ENCODE assay signal across 10 cellular contexts in genomic region chr14:38065101-38065762, GRCh38.
A peak's percentile ranks its signal among the peaks of the same experiment; 100 is the strongest.
DNase-seq lines count a peak whose midpoint lies in the region; ATAC-seq and TF ChIP-seq lines count a peak whose summit lies in the region.
"Had no signal": no experiment of that assay in that cellular context is flagged by ENCODE, and none has a peak within 500 bp of the region (broad histone marks: within the 10 kb centered on the region; RNA-seq: fewer than 3 reads in every experiment).

No MANE protein-coding gene starts in this region.

- peak overlapping the region; percentile 41 for H3K4me2 ChIP-seq in Loucy (ENCODE audit: low read depth, low read length, poor library complexity, severe bottlenecking)

- H3K27me3 Mint-ChIP-seq in CD4-positive, alpha-beta memory T cell = no peaks in the 10 kb centered on the region
- no peaks in the 10 kb centered on the region for H3K27me3 Mint-ChIP-seq in naive thymus-derived CD8-positive, alpha-beta T cell
- H3K27me3 Mint-ChIP-seq: B cell; stimulated activated naive B cell treated with anti-CD40 and anti-IgM and Interleukin-4, amounts not matched to agents 10 μg/mL and 1 μg/mL and 100 μg/mL, for 72 hours had no signal

- H3K9me3 ChIP-seq in CD4-positive, alpha-beta memory T cell (ENCODE audit: control insufficient read depth in 1 of 2, low read length in 2 of 2) = peaks cover 0 to 7% of the 10 kb centered on the region in 2 donors
- H3K9me3 ChIP-seq in Loucy (ENCODE audit: insufficient read depth, low read depth, low read length) (peaks cover 15% of the 10 kb centered on the region), heart right ventricle (peaks cover 0 to 36% (median 14%) of the 10 kb centered on the region in 11 donors)

- CTCF ChIA-PET in CD4-positive, alpha-beta memory T cell (lab: Charles Lee; ENCODE audit: partially characterized antibody) = no interaction called here

- H3K36me3 Mint-ChIP-seq in CD4-positive, alpha-beta memory T cell = peaks cover 4 to 10% of the 10 kb centered on the region in 2 donors
- H3K36me3 Mint-ChIP-seq in naive thymus-derived CD8-positive, alpha-beta T cell = peaks cover 0 to 22% (median 8%) of the 10 kb centered on the region in 3 donors
- H3K36me3 Mint-ChIP-seq: stimulated activated naive B cell treated with anti-CD40 and anti-IgM and Interleukin-4, amounts not matched to agents 10 μg/mL and 1 μg/mL and 100 μg/mL, for 72 hours had no signal

- no peak overlapping the region for H3K4me3 ChIP-seq in CD4-positive, alpha-beta memory T cell (ENCODE audit: low read length in 2 of 2)
- H3K4me3 ChIP-seq in Loucy (ENCODE audit: low read length, poor library complexity, severe bottlenecking) (peak overlapping the region; percentile 4), heart right ventricle (no peak overlapping the region)

- H3K9me3 Mint-ChIP-seq in CD4-positive, alpha-beta memory T cell = peaks cover 0 to 24% (median 15%) of the 10 kb centered on the region in 8 donors
- peaks cover 0 to 25% (median 15%) of the 10 kb centered on the region in 9 donors for H3K9me3 Mint-ChIP-seq in naive thymus-derived CD8-positive, alpha-beta T cell

- H2AFZ ChIP-seq in Loucy (ENCODE audit: low read length) = peak overlapping the region; percentile 76

- H3K27ac ChIP-seq in CD4-positive, alpha-beta memory T cell (ENCODE audit: low read depth, low read length) = peak overlapping the region; percentile 88
- peak overlapping the region in 2 of 10 donors; percentile 16 to 78 for H3K27ac ChIP-seq in heart right ventricle

- POLR2A ChIA-PET in CD4-positive, alpha-beta memory T cell (lab: Charles Lee; ENCODE audit: partially characterized antibody) = interaction anchor here (0.7 to 1.3 kb wide), 2 partner anchors 9 to 13 kb away, joined by 3 read pairs; no protein-coding TSS in a partner anchor
- POLR2A ChIA-PET in naive thymus-derived CD8-positive, alpha-beta T cell (lab: Charles Lee) = interaction anchor here (1.0 to 6.5 kb wide), 3 partner anchors 11 to 17 kb away, joined by 4 to 45 read pairs (median 4); no protein-coding TSS in a partner anchor

- H3K27me3 ChIP-seq in CD4-positive, alpha-beta memory T cell (ENCODE audit: insufficient read depth, low read length) = no peaks in the 10 kb centered on the region
- H3K27me3 ChIP-seq in Loucy (ENCODE audit: insufficient read depth, low read length, poor library complexity, severe bottlenecking) = no peaks in the 10 kb centered on the region
- H3K27me3 ChIP-seq in heart right ventricle = no peaks in the 10 kb centered on the region

- H3K4me1 Mint-ChIP-seq in CD4-positive, alpha-beta memory T cell = peaks cover 32 to 47% (median 34%) of the 10 kb centered on the region in 4 donors
- peaks cover 18 to 44% (median 41%) of the 10 kb centered on the region in 4 donors for H3K4me1 Mint-ChIP-seq in naive thymus-derived CD8-positive, alpha-beta T cell
- H3K4me1 Mint-ChIP-seq: B cell; stimulated activated naive B cell treated with anti-CD40 and anti-IgM and Interleukin-4, amounts not matched to agents 10 μg/mL and 1 μg/mL and 100 μg/mL, for 72 hours had no signal

- peak overlapping the region; percentile 47 for H3K9ac ChIP-seq in Loucy (ENCODE audit: low read depth, low read length, poor library complexity, severe bottlenecking)

- peak; percentile 93 to 95 for ATAC-seq in naive thymus-derived CD8-positive, alpha-beta T cell
- ATAC-seq in heart right ventricle (no peak), left ventricle myocardium superior (no peak)

- H3K4me1 ChIP-seq in CD4-positive, alpha-beta memory T cell (ENCODE audit: insufficient read depth, low read length) = peaks cover 52% of the 10 kb centered on the region
- peaks cover 18% of the 10 kb centered on the region for H3K4me1 ChIP-seq in Loucy (ENCODE audit: insufficient read depth, low read length, poor library complexity, severe bottlenecking)
- H3K4me1 ChIP-seq in heart right ventricle = no peaks in the 10 kb centered on the region

- TF ChIP-seq CTCF in Loucy (conservative IDR thresholded peaks at IDR 0.05; ENCODE audit: low read length) (no peak), heart right ventricle (IDR thresholded peaks at IDR 0.05) (no peak)

- H3F3A ChIP-seq in Loucy (ENCODE audit: low read depth) = no peaks in the 10 kb centered on the region

- 71 to 78% methylated on average over 6 of the region's 6 CpGs for WGBS in heart right ventricle, 2 donors

- H3K36me3 ChIP-seq in CD4-positive, alpha-beta memory T cell (ENCODE audit: insufficient read depth, low read length) = no peaks in the 10 kb centered on the region
- H3K36me3 ChIP-seq in Loucy (ENCODE audit: insufficient read depth, low read length) (no peaks in the 10 kb centered on the region), heart right ventricle (no peaks in the 10 kb centered on the region)

- no peaks in the 10 kb centered on the region for H3K79me2 ChIP-seq in Loucy (ENCODE audit: insufficient read depth, low read length)

- H3K4me3 Mint-ChIP-seq in CD4-positive, alpha-beta memory T cell = peak overlapping the region; percentile 43 to 77 (median 68)
- peak overlapping the region; percentile 61 to 84 (median 77) for H3K4me3 Mint-ChIP-seq in naive thymus-derived CD8-positive, alpha-beta T cell
- H3K4me3 Mint-ChIP-seq: B cell; stimulated activated naive B cell treated with anti-CD40 and anti-IgM and Interleukin-4, amounts not matched to agents 10 μg/mL and 1 μg/mL and 100 μg/mL, for 72 hours had no signal

- H4K20me1 ChIP-seq in Loucy (ENCODE audit: insufficient read depth, low read length, poor library complexity, severe bottlenecking) = no peaks in the 10 kb centered on the region

- peak overlapping the region; percentile 92 to 99 (median 95) for H3K27ac Mint-ChIP-seq in CD4-positive, alpha-beta memory T cell
- H3K27ac Mint-ChIP-seq in naive thymus-derived CD8-positive, alpha-beta T cell = peak overlapping the region; percentile 92 to 99 (median 98)
- H3K27ac Mint-ChIP-seq: B cell; stimulated activated naive B cell treated with anti-CD40 and anti-IgM and Interleukin-4, amounts not matched to agents 10 μg/mL and 1 μg/mL and 100 μg/mL, for 72 hours had no signal

- DNase-seq in CD4-positive, alpha-beta memory T cell = peak; percentile 80 to 93 (median 83)
- peak; percentile 55 for DNase-seq in activated T-cell treated with anti-CD3 and anti-CD28 coated beads, Interleukin-2, amount 50 U/mL, for 1 hour
- DNase-seq in naive thymus-derived CD8-positive, alpha-beta T cell = peak; percentile 14 to 87 (median 76)
- no peak for DNase-seq in middle frontal gyrus (ENCODE audit: extremely low spot score, low spot score)
- no peak for DNase-seq in heart right ventricle
- no peak for DNase-seq in SKM-1 (lab: John Stamatoyannopoulos, UW; ENCODE audit: unreplicated experiment)
- DNase-seq in left ventricle myocardium superior = no peak
- DNase-seq: stimulated activated naive B cell treated with anti-CD40 and anti-IgM and Interleukin-4, amounts not matched to agents 10 μg/mL and 1 μg/mL and 100 μg/mL, for 72 hours had no signal

- H3K9me2 ChIP-seq in Loucy (replicated peaks; ENCODE audit: low read depth, low read length) = no peaks in the 10 kb centered on the region

- intact Hi-C loops in CD4-positive, alpha-beta memory T cell (cut with micrococcal nuclease) = loop anchor here (1.0 to 2.0 kb wide), 3 partner anchors 9 to 132 kb away; no protein-coding TSS in a partner anchor
- intact Hi-C loops in heart right ventricle (cut with DNase I) (no loop called here), left ventricle myocardium superior (cut with micrococcal nuclease) (no loop called here)

Comparison
In these comparisons a context has a peak if more than half of its experiments do, and no peak if none do; other contexts are left out.
1. DNase-seq: peak in CD4-positive, alpha-beta memory T cell (5 of 5), activated T-cell treated with anti-CD3 and anti-CD28 coated beads, Interleukin-2, amount 50 U/mL, for 1 hour (single experiment) and naive thymus-derived CD8-positive, alpha-beta T cell (10 of 10); none in middle frontal gyrus (single experiment), heart right ventricle (0 of 2), SKM-1 (single experiment) and left ventricle myocardium superior (single experiment).
2. ATAC-seq: peak in naive thymus-derived CD8-positive, alpha-beta T cell (2 of 2); none in heart right ventricle (0 of 8) and left ventricle myocardium superior (single experiment).